10 cellular contexts compared by ENCODE assay signal in genomic region chr2:177295479-177295878, GRCh38. TPM values are rescaled to one million over a fixed set of nuclear protein-coding genes. Genes with fewer than 3 reads are reported as not detected.
DNase-seq lines count a peak whose midpoint lies in the region; ATAC-seq and TF ChIP-seq lines count a peak whose summit lies in the region.
"Had no signal": no experiment of that assay in that cellular context is flagged by ENCODE, and none has a peak within 500 bp of the region (broad histone marks: within the 10 kb centered on the region; RNA-seq: fewer than 3 reads in every experiment).

No MANE protein-coding gene starts in this region.

- DNase-seq in AG09319 (ENCODE audit: extremely low read depth, low read depth), result peak; percentile 58
- DNase-seq in SK-MEL-5 (ENCODE audit: low read depth, low spot score), result peak; percentile 48
- DNase-seq in fibroblast of villous mesenchyme (ENCODE audit: low read depth), result peak; percentile 90
- no peak for DNase-seq in prostate gland (ENCODE audit: low spot score)
- DNase-seq in GM19240 (ENCODE audit: insufficient read length, low spot score), result no peak
- DNase-seq in NCI-H187 (lab: John Stamatoyannopoulos, UW), result no peak
- DNase-seq in HPDE6-E6E7 (ENCODE audit: extremely low spot score), result no peak
- DNase-seq: cortex of kidney had no signal

- no peaks in the 10 kb centered on the region for H3K9me3 ChIP-seq in prostate gland

- no peaks in the 10 kb centered on the region for H3K4me1 ChIP-seq in prostate gland (replicated peaks)

- TF ChIP-seq CTCF in AG09319 (IDR thresholded peaks at IDR 0.05; ENCODE audit: low read depth, low read length), result no peak
- no peak for TF ChIP-seq CTCF in fibroblast of villous mesenchyme (IDR thresholded peaks at IDR 0.05; ENCODE audit: insufficient read depth, low read depth, low read length)
- TF ChIP-seq CTCF in prostate gland (IDR thresholded peaks at IDR 0.05), result no peak

- intact Hi-C loops in prostate gland (cut with DNase I), result loop anchor here (10.0 kb wide), 1 partner anchor 131 kb away; no protein-coding TSS in a partner anchor

- peak overlapping the region; percentile 25 to 43 for H3K27ac ChIP-seq in prostate gland

- no peak for ATAC-seq in HG02884 (IDR thresholded peaks at IDR 0.05; ENCODE audit: unreplicated experiment)

- in situ Hi-C loops in SK-MEL-5 (cut with HindIII; ENCODE audit: low pct_unique_long_range_greater_than_20kb, low sequenced_read_pairs), result no loop called here

- 23% methylated on average over 3 of the region's 3 CpGs for WGBS in prostate gland

- H3K27me3 ChIP-seq in prostate gland (replicated peaks; ENCODE audit: insufficient read depth), result no peaks in the 10 kb centered on the region

- no peaks in the 10 kb centered on the region for H3K36me3 ChIP-seq in prostate gland

- no peak for TF ChIP-seq POLR2A in prostate gland (IDR thresholded peaks at IDR 0.05)

- peak overlapping the region; percentile 23 for H3K4me3 ChIP-seq in fibroblast of villous mesenchyme (ENCODE audit: low read depth, low read length)
- H3K4me3 ChIP-seq in prostate gland, result no peak overlapping the region
- H3K4me3 ChIP-seq: GM12878 had no signal

RNA-seq across cellular contexts. Expression of gene NFE2L2, which starts 31.0 kb away (rescaled TPM):
- total RNA-seq in SK-MEL-5 (2014; rRNA removed; shearing (Covaris generic)), result 88.7 and 91.8 TPM in 2 replicates
- polyA plus RNA-seq in SK-MEL-5 (2015; cell fraction: cytosol; rRNA removed), result 107 and 128 TPM in 2 replicates
- polyA plus RNA-seq in SK-MEL-5 (2015; cell fraction: nucleus; rRNA removed), result 107 and 135 TPM in 2 replicates
- 48.3 and 78.6 TPM in 2 replicates for total RNA-seq in fibroblast of villous mesenchyme
- total RNA-seq in prostate gland, result 100 to 1,000 TPM in 1 of 2 donors, 10 to 100 TPM in 1; 98.6 to 126 TPM

Comparison
In these comparisons a context has a peak if more than half of its experiments do, and no peak if none do; other contexts are left out.
1. DNase-seq: peak in AG09319 (single experiment), SK-MEL-5 (single experiment) and fibroblast of villous mesenchyme (single experiment); none in prostate gland (single experiment), GM19240 (single experiment), NCI-H187 (0 of 2) and HPDE6-E6E7 (single experiment).